ENCODE assay signal across 8 cellular contexts in the genomic region with DNA sequence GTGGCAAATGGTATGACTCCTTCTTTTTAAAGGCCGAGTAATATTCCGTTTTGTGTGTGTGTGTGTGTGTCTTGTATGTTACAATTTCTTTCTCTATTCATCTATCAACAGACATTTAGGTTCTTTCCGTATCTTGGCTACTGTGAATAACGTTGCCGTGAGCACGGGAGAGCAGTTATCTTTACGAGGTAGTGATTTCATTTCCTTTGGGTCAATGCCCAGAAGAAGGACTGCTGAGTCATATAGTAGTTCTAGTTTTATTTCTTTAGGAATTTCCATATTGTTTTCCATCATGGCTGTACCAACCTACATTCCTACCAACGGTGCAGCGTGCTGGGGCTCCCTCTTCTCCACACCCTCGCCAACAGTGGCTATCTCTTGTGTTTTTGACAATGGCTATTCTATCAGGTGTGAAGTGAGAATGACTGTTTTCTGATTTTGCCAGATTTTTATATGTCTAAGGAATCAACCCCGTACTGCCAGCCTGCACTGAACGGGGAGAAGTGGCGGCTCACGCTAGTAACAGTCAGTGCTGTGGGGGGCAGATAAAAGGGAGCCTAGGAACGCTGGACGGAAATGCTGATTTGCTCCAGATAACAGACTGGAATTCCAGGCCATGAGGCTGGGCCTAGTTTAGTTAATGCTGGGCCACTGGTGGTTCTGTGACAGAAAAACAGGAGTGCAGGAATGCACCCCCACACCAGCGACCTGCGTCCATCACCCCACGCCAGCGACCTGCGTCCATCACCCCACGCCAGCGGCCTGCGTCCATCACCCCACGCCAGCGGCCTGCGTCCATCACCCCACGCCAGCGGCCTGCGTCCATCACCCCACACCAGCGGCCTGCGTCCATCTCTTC.
DNase-seq lines count a peak whose midpoint lies in the region; ATAC-seq and TF ChIP-seq lines count a peak whose summit lies in the region.

No MANE protein-coding gene starts in this region.

- H3K27ac ChIP-seq in Panc1 (ENCODE audit: low read length): peak overlapping the region; percentile 100

- no peak overlapping the region for H3K27ac Mint-ChIP-seq in T-cell

- H3K4me1 ChIP-seq in Panc1 (ENCODE audit: control insufficient read depth, insufficient read depth, low read length): peaks cover 64% of the 10 kb centered on the region

- TF ChIP-seq CTCF in Panc1 (IDR thresholded peaks at IDR 0.05): no peak

- H3K9me3 ChIP-seq in Panc1 (ENCODE audit: control insufficient read depth, insufficient read depth, low read depth, low read length): no peaks in the 10 kb centered on the region

- TF ChIP-seq POLR2A in erythroblast (IDR thresholded peaks at IDR 0.05; ENCODE audit: low read length): no peak

- no peaks in the 10 kb centered on the region for H3K27me3 Mint-ChIP-seq in T-cell

- CTCF ChIA-PET in Panc1 (lab: Charles Lee) (no interaction called here), T-cell (lab: Charles Lee) (interaction anchor here in 1 of 2 donors (1.8 kb wide), 1 partner anchor 420 kb away, joined by 5 read pairs; no protein-coding TSS in a partner anchor)

- no peaks in the 10 kb centered on the region for H3K36me3 Mint-ChIP-seq in T-cell

- BruUV-seq in Panc1 (replicated peaks; lab: Mats Ljungman, UMichigan): TSS peak; percentile 19

- in situ Hi-C loops in Panc1 (cut with HindIII; ENCODE audit: low pct_unique_long_range_greater_than_20kb, low sequenced_read_pairs): no loop called here

- no peaks in the 10 kb centered on the region for H3K27me3 ChIP-seq in Panc1 (ENCODE audit: control insufficient read depth, insufficient read depth, low read length)

- peaks cover 6 to 16% (median 10%) of the 10 kb centered on the region in 3 donors for H3K4me1 Mint-ChIP-seq in T-cell

- H3K4me3 ChIP-seq in Panc1 (ENCODE audit: low read depth in 2 of 2, low read length in 2 of 2): no peak overlapping the region

- no peaks in the 10 kb centered on the region for H3K9me3 Mint-ChIP-seq in T-cell

- intact Hi-C loops in Panc1 (cut with micrococcal nuclease; ENCODE audit: unreplicated experiment): loop anchor here (5.0 kb wide), 1 partner anchor 71 kb away; no protein-coding TSS in a partner anchor

- H3K4me3 Mint-ChIP-seq in T-cell: no peak overlapping the region

- DNase-seq in COLO829 (ENCODE audit: low spot score): peak; percentile 87
- peak; percentile 91 for DNase-seq in Panc1 (ENCODE audit: low read depth, low spot score)
- DNase-seq in erythroblast (lab: John Stamatoyannopoulos, UW): peak; percentile 34 to 69
- DNase-seq in non-pigmented ciliary epithelial cell (ENCODE audit: low read depth): peak; percentile 78
- DNase-seq in activated effector memory CD4-positive, alpha-beta T cell treated with anti-CD3 and anti-CD28 coated beads, Interleukin-2, amount 50 U/mL, for 16 hours: no peak
- DNase-seq in activated CD4-positive, alpha-beta T cell treated with anti-CD3 and anti-CD28 coated beads for 48 hours: no peak
- no peak for DNase-seq in T-cell

- POLR2A ChIA-PET in Panc1 (lab: Charles Lee): no interaction called here
- POLR2A ChIA-PET in T-cell (lab: Charles Lee): no interaction called here

- ATAC-seq in Panc1: peak; percentile 83
- no peak for ATAC-seq in T-cell (replicated peaks in 1 of 4)
- ATAC-seq in HG03159 (IDR thresholded peaks at IDR 0.05; ENCODE audit: unreplicated experiment): no peak

- H3K36me3 ChIP-seq in Panc1 (ENCODE audit: control insufficient read depth, insufficient read depth, low read length): no peaks in the 10 kb centered on the region

Comparison
In these comparisons a context has a peak if more than half of its experiments do, and no peak if none do; other contexts are left out.
1. DNase-seq: peak in COLO829 (single experiment), Panc1 (single experiment), erythroblast (2 of 2) and non-pigmented ciliary epithelial cell (single experiment); none in activated effector memory CD4-positive, alpha-beta T cell treated with anti-CD3 and anti-CD28 coated beads, Interleukin-2, amount 50 U/mL, for 16 hours (single experiment), activated CD4-positive, alpha-beta T cell treated with anti-CD3 and anti-CD28 coated beads for 48 hours (single experiment) and T-cell (0 of 34).